ENCODE assay signal across 1 cellular context in genomic region chr12:102824218-102824835, GRCh38.
TF ChIP-seq lines count a peak whose summit lies in the region.

No MANE protein-coding gene starts in this region.

TF ChIP-seq in GM23338, 12 proteins besides CTCF, POLR2A, EP300 and RAD21 (continued from another document):
- TF ChIP-seq ZNF462 (CRISPR knock-in tag; IDR thresholded peaks at IDR 0.05) (no peak; the same call in 1 of the 2 replicates), JUNB (IDR thresholded peaks at IDR 0.05; ENCODE audit: unreplicated experiment) (no peak), ZNF331 (CRISPR knock-in tag; IDR thresholded peaks at IDR 0.05; ENCODE audit: low read depth) (no peak), EZH2 (IDR thresholded peaks at IDR 0.05; ENCODE audit: low read depth, unreplicated experiment) (no peak)
